ENCODE assay signal across 11 cellular contexts in genomic region chr5:81268797-81269196, GRCh38. TPM values are rescaled to one million over a fixed set of nuclear protein-coding genes. Genes with fewer than 3 reads are reported as not detected.
DNase-seq lines count a peak whose midpoint lies in the region; ATAC-seq, FAIRE-seq and TF ChIP-seq lines count a peak whose summit lies in the region.
"Had no signal": no experiment of that assay in that cellular context is flagged by ENCODE, and none has a peak within 500 bp of the region (broad histone marks: within the 10 kb centered on the region; RNA-seq: fewer than 3 reads in every experiment).

No MANE protein-coding gene starts in this region.

- H3K4me3 ChIP-seq in fibroblast of the aortic adventitia (ENCODE audit: low read depth, low read length) (no peak overlapping the region), suprapubic skin (no peak overlapping the region)
- H3K4me3 ChIP-seq: psoas muscle had no signal

- TF ChIP-seq EP300 in suprapubic skin (IDR thresholded peaks at IDR 0.05), result no peak

- peak; percentile 98 for FAIRE-seq in H54 (lab: Jason Lieb, UNC)

- WGBS in suprapubic skin, result 19% methylated on average over 1 of the region's 1 CpG

- ATAC-seq in HG03521 (IDR thresholded peaks at IDR 0.05; ENCODE audit: unreplicated experiment) (no peak), GM18867 (IDR thresholded peaks at IDR 0.05; ENCODE audit: unreplicated experiment) (no peak)
- ATAC-seq: activated CD8-positive, alpha-beta T cell treated with anti-CD3 and anti-CD28 coated beads, Interleukin-2, amount 10 ng/mL, durations not matched to agents 7 days and 5 days had no signal

- H3K36me3 ChIP-seq in suprapubic skin, result no peaks in the 10 kb centered on the region

- no peaks in the 10 kb centered on the region for H3K27me3 ChIP-seq in suprapubic skin

- no peak for TF ChIP-seq POLR2A in H54 (IDR thresholded peaks at IDR 0.05; ENCODE audit: low read depth, low read length)
- TF ChIP-seq POLR2A in suprapubic skin (IDR thresholded peaks at IDR 0.05), result no peak

- DNase-seq in H54 (ENCODE audit: insufficient read length, low spot score) (peak; percentile 43), RWPE1 (ENCODE audit: low spot score) (peak; percentile 83), fibroblast of the aortic adventitia (ENCODE audit: low read depth) (peak; percentile 86), suprapubic skin (ENCODE audit: low spot score in 2 of 2) (no peak), NCI-H524 treated with DMSO at 0.1 percent for 48 hours (lab: John Stamatoyannopoulos, UW) (no peak)
- DNase-seq: activated CD8-positive, alpha-beta T cell treated with anti-CD3 and anti-CD28 coated beads, Interleukin-2, amount 10 ng/mL, durations not matched to agents 7 days and 5 days; caudate nucleus; H9; psoas muscle had no signal

- CTCF ChIA-PET in RWPE1 (lab: Yijun Ruan, JAX), result interaction anchor here (0.6 to 0.8 kb wide), 2 partner anchors 30 to 308 kb away, joined by 3 to 4 read pairs; no protein-coding TSS in a partner anchor

- POLR2A ChIA-PET in RWPE1 (lab: Yijun Ruan, JAX; ENCODE audit: low non-redundant PET), result no interaction called here

- H3K4me1 ChIP-seq in suprapubic skin, result peaks cover 10% of the 10 kb centered on the region
- H3K4me1 ChIP-seq: psoas muscle had no signal

- peak overlapping the region; percentile 77 for H3K27ac ChIP-seq in RWPE1
- peak overlapping the region; percentile 7 for H3K27ac ChIP-seq in suprapubic skin
- H3K27ac ChIP-seq: psoas muscle had no signal

- TF ChIP-seq CTCF in RWPE1 (conservative IDR thresholded peaks at IDR 0.05; ENCODE audit: low read depth) (no peak), fibroblast of the aortic adventitia (IDR thresholded peaks at IDR 0.05; ENCODE audit: insufficient read depth, low read length) (no peak), suprapubic skin (IDR thresholded peaks at IDR 0.05) (no peak)

- H3K9me3 ChIP-seq in suprapubic skin, result no peaks in the 10 kb centered on the region

RNA-seq across cellular contexts. Expression of gene ZCCHC9, which starts 32.6 kb away (rescaled TPM):
- total RNA-seq in fibroblast of the aortic adventitia (ENCODE audit: low replicate concordance) (26.5 and 30.8 TPM in 2 replicates), suprapubic skin (10 to 100 TPM; 14.0 to 22.8 (median 19.9) TPM)

RNA-seq across cellular contexts. Expression of gene CKMT2, which starts 35.7 kb away (rescaled TPM):
- 1.4 TPM in 1 of 2 replicates, not detected in the other for total RNA-seq in fibroblast of the aortic adventitia (ENCODE audit: low replicate concordance)
- 10 to 100 TPM in 1 of 4 donors, 1 to 10 TPM in 3; 2.5 to 12.3 (median 6.5) TPM for total RNA-seq in suprapubic skin
- total RNA-seq: activated CD8-positive, alpha-beta T cell treated with anti-CD3 and anti-CD28 coated beads, Interleukin-2, amount 10 ng/mL, durations not matched to agents 7 days and 5 days had no signal

Comparison
In these comparisons a context has a peak if more than half of its experiments do, and no peak if none do; other contexts are left out.
1. DNase-seq: peak in H54 (single experiment), RWPE1 (single experiment) and fibroblast of the aortic adventitia (single experiment); none in suprapubic skin (0 of 2) and NCI-H524 treated with DMSO at 0.1 percent for 48 hours (single experiment).